In genomic region chr15:76340198-76340801, GRCh38 we compare ENCODE assay signal across 8 cellular contexts. TPM values are rescaled to one million over a fixed set of nuclear protein-coding genes. Genes with fewer than 3 reads are reported as not detected.
DNase-seq lines count a peak whose midpoint lies in the region; ATAC-seq, FAIRE-seq and TF ChIP-seq lines count a peak whose summit lies in the region.

No MANE protein-coding gene starts in this region.

- no peak for TF ChIP-seq EP300 in SK-N-SH (IDR thresholded peaks at IDR 0.05; ENCODE audit: borderline replicate concordance in 1 of 2, low read depth in 1 of 2, low read length in 1 of 2)

- peaks cover 56% of the 10 kb centered on the region for H3K4me1 Mint-ChIP-seq in activated CD4-positive, alpha-beta memory T cell treated with anti-CD3 and anti-CD28 coated beads for 36 hours (ENCODE audit: low read depth)

- DNase-seq in SK-N-SH, result peak; percentile 28
- DNase-seq in activated CD4-positive, alpha-beta memory T cell treated with anti-CD3 and anti-CD28 coated beads for 36 hours, result peak; percentile 39
- peak; percentile 46 to 72 for DNase-seq in foreskin fibroblast
- no peak for DNase-seq in sciatic nerve (ENCODE audit: low spot score)
- DNase-seq in C1 segment of cervical spinal cord (lab: John Stamatoyannopoulos, UW), result no peak
- no peak for DNase-seq in D721Med (ENCODE audit: insufficient read length, low spot score)

- 0 out of 2 replicates have a peak, but pooled peaks cover 4% of the 10 kb centered on the region for H4K20me1 ChIP-seq in SK-N-SH (ENCODE audit: insufficient read depth)

- H3K27me3 Mint-ChIP-seq in activated CD4-positive, alpha-beta memory T cell treated with anti-CD3 and anti-CD28 coated beads for 36 hours, result peaks cover 76% of the 10 kb centered on the region

- intact Hi-C loops in activated CD4-positive, alpha-beta memory T cell treated with anti-CD3 and anti-CD28 coated beads for 36 hours (cut with micrococcal nuclease), result no loop called here
- intact Hi-C loops in sciatic nerve (cut with DNase I), result no loop called here

- 96% methylated on average over 45 of the region's 53 CpGs for WGBS in SK-N-SH (ENCODE audit: low lambda C conversion rate)

- no peak overlapping the region for H3K27ac Mint-ChIP-seq in activated CD4-positive, alpha-beta memory T cell treated with anti-CD3 and anti-CD28 coated beads for 36 hours

- no peak for ATAC-seq in SK-N-SH treated with all-trans-retinoic acid at 6 μM for 48 hours
- ATAC-seq in sciatic nerve, result peak; percentile 5
- no peak for ATAC-seq in GM19023 (IDR thresholded peaks at IDR 0.05; ENCODE audit: unreplicated experiment)

- no peak for TF ChIP-seq RAD21 in SK-N-SH (IDR thresholded peaks at IDR 0.05; ENCODE audit: low read length)

- H3K36me3 ChIP-seq in SK-N-SH (replicated peaks in 1 of 2; ENCODE audit: control insufficient read depth in 1 of 2, insufficient read depth in 2 of 2, low read length in 1 of 2), result peaks cover 0 to 22% of the 10 kb centered on the region in 2 experiments

- no peaks in the 10 kb centered on the region for H3K27me3 ChIP-seq in SK-N-SH (ENCODE audit: insufficient read depth)

- no peaks in the 10 kb centered on the region for H3K9me2 ChIP-seq in SK-N-SH

- CTCF ChIA-PET in SK-N-SH (lab: Yijun Ruan, JAX), result no interaction called here
- CTCF ChIA-PET in activated CD4-positive, alpha-beta memory T cell treated with anti-CD3 and anti-CD28 coated beads for 36 hours (lab: Charles Lee), result interaction anchor here (1.9 kb wide), 1 partner anchor 105 kb away, joined by 5 read pairs; no protein-coding TSS in a partner anchor

- POLR2A ChIA-PET in SK-N-SH (lab: Yijun Ruan, JAX), result interaction anchor here (0.6 kb wide), 1 partner anchor 134 kb away, joined by 4 read pairs; no protein-coding TSS in a partner anchor
- POLR2A ChIA-PET in activated CD4-positive, alpha-beta memory T cell treated with anti-CD3 and anti-CD28 coated beads for 36 hours (lab: Charles Lee), result interaction anchor here (0.6 kb wide), 1 partner anchor 43 kb away, joined by 3 read pairs; no protein-coding TSS in a partner anchor

- peaks cover 4 to 24% of the 10 kb centered on the region in 2 experiments; a peak in 3 of 4 replicates for H3K4me1 ChIP-seq in SK-N-SH (ENCODE audit: control insufficient read depth in 1 of 2, insufficient read depth in 2 of 2, low read depth in 1 of 2, low read length in 1 of 2)

- H3K9me3 Mint-ChIP-seq in activated CD4-positive, alpha-beta memory T cell treated with anti-CD3 and anti-CD28 coated beads for 36 hours, result no peaks in the 10 kb centered on the region

- peaks cover 8% of the 10 kb centered on the region for H3F3A ChIP-seq in SK-N-SH (replicated peaks; ENCODE audit: insufficient read depth)

- H3K9ac ChIP-seq in SK-N-SH, result no peak overlapping the region

- no peaks in the 10 kb centered on the region for H3K36me3 Mint-ChIP-seq in activated CD4-positive, alpha-beta memory T cell treated with anti-CD3 and anti-CD28 coated beads for 36 hours

- FAIRE-seq in D721Med (lab: Jason Lieb, UNC), result no peak

- H3K79me2 ChIP-seq in SK-N-SH (ENCODE audit: insufficient read depth), result peaks cover 22% of the 10 kb centered on the region

- peak overlapping the region; percentile 73 for H3K4me3 Mint-ChIP-seq in activated CD4-positive, alpha-beta memory T cell treated with anti-CD3 and anti-CD28 coated beads for 36 hours

- no peak overlapping the region for H3K27ac ChIP-seq in SK-N-SH (ENCODE audit: low read depth in 2 of 2, low read length in 1 of 2)

- no peak overlapping the region for H2AFZ ChIP-seq in SK-N-SH (ENCODE audit: low read depth)

- H3K4me3 ChIP-seq in SK-N-SH (ENCODE audit: low read depth in 2 of 2, low read length in 1 of 2) (no peak overlapping the region), foreskin fibroblast (ENCODE audit: low read depth in 1 of 2, low read length in 2 of 2) (peak overlapping the region; percentile 76 to 89)

- H3K4me2 ChIP-seq in SK-N-SH, result no peak overlapping the region

- TF ChIP-seq CTCF in SK-N-SH (IDR thresholded peaks at IDR 0.05) (no peak), foreskin fibroblast (IDR thresholded peaks at IDR 0.05; ENCODE audit: low read depth, low read length) (no peak), D721Med (IDR thresholded peaks at IDR 0.05; ENCODE audit: insufficient read depth, missing control alignments) (no peak)

- no peaks in the 10 kb centered on the region for H3K9me3 ChIP-seq in SK-N-SH

TF ChIP-seq in SK-N-SH, 30 proteins besides CTCF, POLR2A, EP300 and RAD21:
- TF ChIP-seq ELF1 (IDR thresholded peaks at IDR 0.05) (no peak), GATA2 (CRISPR knock-in tag; IDR thresholded peaks at IDR 0.05) (no peak), RCOR1 (IDR thresholded peaks at IDR 0.05; ENCODE audit: low read length) (no peak), FOSL2 (IDR thresholded peaks at IDR 0.05; ENCODE audit: borderline replicate concordance, low read depth) (no peak), RFX5 (IDR thresholded peaks at IDR 0.05; ENCODE audit: low read length) (no peak), TEAD4 (IDR thresholded peaks at IDR 0.05; ENCODE audit: borderline replicate concordance, insufficient read depth) (no peak)

TF ChIP-seq in SK-N-SH treated with all-trans-retinoic acid at 6 μM for 48 hours, 23 proteins besides CTCF, POLR2A, EP300 and RAD21:
- TF ChIP-seq GLIS3 (CRISPR knock-in tag; IDR thresholded peaks at IDR 0.05) (no peak), TSHZ2 (CRISPR knock-in tag; IDR thresholded peaks at IDR 0.05) (no peak), ZNF565 (CRISPR knock-in tag; conservative IDR thresholded peaks at IDR 0.05; ENCODE audit: low read depth) (no peak), ARNTL (CRISPR knock-in tag; IDR thresholded peaks at IDR 0.05; ENCODE audit: borderline replicate concordance, low read depth) (no peak), BACH2 (CRISPR knock-in tag; IDR thresholded peaks at IDR 0.05; ENCODE audit: borderline replicate concordance) (no peak), PPARA (CRISPR knock-in tag; IDR thresholded peaks at IDR 0.05; ENCODE audit: borderline replicate concordance) (no peak)
- TF ChIP-seq, protein P1, sequence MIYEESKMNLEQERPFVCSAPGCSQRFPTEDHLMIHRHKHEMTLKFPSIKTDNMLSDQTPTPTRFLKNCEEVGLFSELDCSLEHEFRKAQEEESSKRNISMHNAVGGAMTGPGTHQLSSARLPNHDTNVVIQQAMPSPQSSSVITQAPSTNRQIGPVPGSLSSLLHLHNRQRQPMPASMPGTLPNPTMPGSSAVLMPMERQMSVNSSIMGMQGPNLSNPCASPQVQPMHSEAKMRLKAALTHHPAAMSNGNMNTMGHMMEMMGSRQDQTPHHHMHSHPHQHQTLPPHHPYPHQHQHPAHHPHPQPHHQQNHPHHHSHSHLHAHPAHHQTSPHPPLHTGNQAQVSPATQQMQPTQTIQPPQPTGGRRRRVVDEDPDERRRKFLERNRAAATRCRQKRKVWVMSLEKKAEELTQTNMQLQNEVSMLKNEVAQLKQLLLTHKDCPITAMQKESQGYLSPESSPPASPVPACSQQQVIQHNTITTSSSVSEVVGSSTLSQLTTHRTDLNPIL (CRISPR knock-in tag; IDR thresholded peaks at IDR 0.05; ENCODE audit: low read depth), result no peak
- TF ChIP-seq, protein P2, sequence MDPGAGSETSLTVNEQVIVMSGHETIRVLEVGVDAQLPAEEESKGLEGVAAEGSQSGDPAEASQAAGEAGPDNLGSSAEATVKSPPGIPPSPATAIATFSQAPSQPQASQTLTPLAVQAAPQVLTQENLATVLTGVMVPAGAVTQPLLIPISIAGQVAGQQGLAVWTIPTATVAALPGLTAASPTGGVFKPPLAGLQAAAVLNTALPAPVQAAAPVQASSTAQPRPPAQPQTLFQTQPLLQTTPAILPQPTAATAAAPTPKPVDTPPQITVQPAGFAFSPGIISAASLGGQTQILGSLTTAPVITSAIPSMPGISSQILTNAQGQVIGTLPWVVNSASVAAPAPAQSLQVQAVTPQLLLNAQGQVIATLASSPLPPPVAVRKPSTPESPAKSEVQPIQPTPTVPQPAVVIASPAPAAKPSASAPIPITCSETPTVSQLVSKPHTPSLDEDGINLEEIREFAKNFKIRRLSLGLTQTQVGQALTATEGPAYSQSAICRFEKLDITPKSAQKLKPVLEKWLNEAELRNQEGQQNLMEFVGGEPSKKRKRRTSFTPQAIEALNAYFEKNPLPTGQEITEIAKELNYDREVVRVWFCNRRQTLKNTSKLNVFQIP (CRISPR knock-in tag; IDR thresholded peaks at IDR 0.05; ENCODE audit: borderline replicate concordance, low read depth), result no peak

RNA-seq across cellular contexts. Expression of gene ISL2, which starts 3.7 kb away (rescaled TPM):
- 3.5 and 6.0 TPM in 2 replicates for polyA plus RNA-seq in SK-N-SH (2012; rRNA removed)
- polyA plus RNA-seq in SK-N-SH (2012; cell fraction: cytosol; rRNA removed), result 2.2 and 3.2 TPM in 2 replicates
- 23.1 and 25.6 TPM in 2 replicates for polyA plus RNA-seq in SK-N-SH (2012; cell fraction: nucleus; rRNA removed)
- under 1 TPM; 0.15 to 0.19 TPM for total RNA-seq in activated CD4-positive, alpha-beta memory T cell treated with anti-CD3 and anti-CD28 coated beads for 36 hours
- total RNA-seq in sciatic nerve, result 0.31 TPM

RNA-seq across cellular contexts. Expression of gene ETFA, which starts 29.0 kb away (rescaled TPM):
- polyA plus RNA-seq in SK-N-SH (2012; rRNA removed), result 122 and 164 TPM in 2 replicates
- polyA plus RNA-seq in SK-N-SH (2012; cell fraction: cytosol; rRNA removed), result 172 and 191 TPM in 2 replicates
- 45.2 and 94.3 TPM in 2 replicates for polyA plus RNA-seq in SK-N-SH (2012; cell fraction: nucleus; rRNA removed)
- total RNA-seq in activated CD4-positive, alpha-beta memory T cell treated with anti-CD3 and anti-CD28 coated beads for 36 hours, result 100 to 1,000 TPM; 169 to 173 TPM
- 84.8 TPM for total RNA-seq in sciatic nerve

Comparison
In these comparisons a context has a peak if more than half of its experiments do, and no peak if none do; other contexts are left out.
1. DNase-seq: peak in SK-N-SH (single experiment), activated CD4-positive, alpha-beta memory T cell treated with anti-CD3 and anti-CD28 coated beads for 36 hours (single experiment) and foreskin fibroblast (2 of 2); none in sciatic nerve (single experiment), C1 segment of cervical spinal cord (0 of 14) and D721Med (single experiment).
2. H3K4me3 ChIP-seq: peak in foreskin fibroblast (2 of 2); none in SK-N-SH (0 of 2).